In the genomic region with DNA sequence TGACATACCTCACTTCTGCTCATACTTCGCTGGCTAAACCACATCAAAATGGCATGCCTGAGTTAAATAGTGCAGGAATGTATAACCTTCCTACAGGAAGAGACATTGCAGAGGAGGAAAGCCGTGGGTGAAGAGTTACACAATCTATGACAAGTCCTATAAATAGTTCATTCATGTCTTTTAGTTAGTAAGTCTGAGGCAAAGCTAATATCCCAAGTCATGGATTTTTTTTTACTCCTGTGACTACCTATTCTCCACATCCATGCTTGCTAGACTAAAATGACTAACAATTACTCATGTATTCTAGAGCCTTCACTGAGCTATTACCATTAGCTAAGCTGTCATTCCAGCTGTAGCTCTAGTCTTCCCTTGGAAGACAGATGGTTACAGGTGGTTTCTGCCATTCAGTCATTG, we compare ENCODE assay signal across 10 cellular contexts.
A peak's percentile ranks its signal among the peaks of the same experiment; 100 is the strongest.
DNase-seq lines count a peak whose midpoint lies in the region; TF ChIP-seq lines count a peak whose summit lies in the region.
"Had no signal": no experiment of that assay in that cellular context is flagged by ENCODE, and none has a peak within 500 bp of the region (broad histone marks: within the 10 kb centered on the region; RNA-seq: fewer than 3 reads in every experiment).

No MANE protein-coding gene starts in this region.

- CTCF ChIA-PET in GM10248 (lab: Yijun Ruan, JAX): interaction anchor here (1.0 to 1.4 kb wide), 2 partner anchors 36 to 343 kb away, joined by 3 read pairs; no protein-coding TSS in a partner anchor

- DNase-seq in AG08396 (ENCODE audit: low spot score) (peak; percentile 38), HPDE6-E6E7 (ENCODE audit: extremely low spot score) (peak; percentile 40), amniotic epithelial cell (ENCODE audit: low read depth) (peak; percentile 96), iris pigment epithelial cell (ENCODE audit: low read depth) (peak; percentile 95), D341Med (ENCODE audit: low spot score) (no peak), mesenteric fat pad (ENCODE audit: low spot score) (no peak), occipital lobe (lab: John Stamatoyannopoulos, UW) (no peak), GM10248 (ENCODE audit: extremely low spot score) (no peak)
- DNase-seq: CD8-positive, alpha-beta memory T cell; stimulated activated CD4-positive, alpha-beta T cell treated with anti-CD3 and anti-CD28 coated beads, Interleukin-1b, Interleukin-23, amount 100 ng/mL, for 48 hours had no signal

- TF ChIP-seq CTCF in GM10248 (IDR thresholded peaks at IDR 0.05; ENCODE audit: control extremely low read depth, extremely low read depth, low read depth, missing control alignments): no peak

- POLR2A ChIA-PET in GM10248 (lab: Yijun Ruan, JAX): no interaction called here

Comparison
In these comparisons a context has a peak if more than half of its experiments do, and no peak if none do; other contexts are left out.
1. DNase-seq: peak in AG08396 (single experiment), HPDE6-E6E7 (single experiment), amniotic epithelial cell (single experiment) and iris pigment epithelial cell (single experiment); none in D341Med (single experiment), mesenteric fat pad (single experiment), occipital lobe (single experiment) and GM10248 (single experiment).